Comparison of ENCODE assay signal across 2 cellular contexts in the genomic region with DNA sequence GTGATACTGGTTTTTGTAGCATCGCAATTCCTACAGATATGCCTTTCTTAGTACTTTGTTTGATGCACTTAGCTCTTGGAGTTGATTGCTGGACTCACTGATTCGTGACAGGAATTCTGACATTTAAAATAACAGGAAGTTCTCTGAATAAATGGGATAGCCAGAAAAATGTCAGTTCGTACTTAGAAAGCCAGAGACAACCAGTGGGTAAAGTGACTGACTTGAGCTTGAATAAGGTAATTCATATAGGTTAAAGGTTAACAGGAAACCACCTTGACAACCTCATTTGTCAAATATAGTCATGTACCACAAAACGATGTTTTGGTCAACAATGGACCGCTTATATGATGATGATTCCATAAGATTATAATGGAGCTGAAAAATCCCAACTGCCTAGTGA.
TF ChIP-seq lines count a peak whose summit lies in the region.

No MANE protein-coding gene starts in this region.

TF ChIP-seq in endothelial cell of umbilical vein, 7 proteins besides CTCF, POLR2A, EP300 and RAD21 (continued from another document):
- TF ChIP-seq, protein P1, sequence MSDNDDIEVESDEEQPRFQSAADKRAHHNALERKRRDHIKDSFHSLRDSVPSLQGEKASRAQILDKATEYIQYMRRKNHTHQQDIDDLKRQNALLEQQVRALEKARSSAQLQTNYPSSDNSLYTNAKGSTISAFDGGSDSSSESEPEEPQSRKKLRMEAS (IDR thresholded peaks at IDR 0.05; ENCODE audit: insufficient read depth, insufficient read length): no peak
- TF ChIP-seq POLR2AphosphoS5 (IDR thresholded peaks at IDR 0.05; ENCODE audit: insufficient read depth, low read depth, low read length) (no peak), EZH2 (IDR thresholded peaks at IDR 0.05; ENCODE audit: borderline replicate concordance, low read depth, low read length, severe bottlenecking) (no peak), JUN (IDR thresholded peaks at IDR 0.05; ENCODE audit: borderline replicate concordance, insufficient read depth, insufficient read length, low read depth) (no peak), GATA2 (IDR thresholded peaks at IDR 0.05; ENCODE audit: insufficient read depth, insufficient read length, low read depth, low read length) (no peak)

TF ChIP-seq in neural cell, 6 proteins besides CTCF, POLR2A, EP300 and RAD21 (continued from another document):
- TF ChIP-seq REST (IDR thresholded peaks at IDR 0.05; ENCODE audit: borderline replicate concordance): peak; percentile 39
